In the genomic region with DNA sequence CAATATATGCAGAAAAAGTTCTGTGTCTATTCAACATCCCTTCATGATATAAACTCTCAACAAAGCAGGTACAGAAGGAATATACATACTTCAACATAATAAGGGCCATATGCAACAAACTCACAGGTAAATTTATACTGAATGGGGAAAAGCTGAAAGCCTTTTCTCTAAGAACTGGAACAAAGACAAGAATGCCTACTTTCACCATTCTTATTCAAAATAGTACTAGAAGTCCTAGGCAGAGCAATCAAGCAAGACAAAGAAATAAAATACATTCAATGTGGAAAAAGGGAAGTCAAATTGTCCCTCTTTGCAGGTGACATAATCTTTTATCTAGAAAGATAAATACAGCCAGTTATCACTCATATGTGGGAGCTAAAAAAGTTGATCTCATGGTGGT, we compare ENCODE assay signal across 22 cellular contexts.
"Had no signal": no experiment of that assay in that cellular context is flagged by ENCODE, and none has a peak within 500 bp of the region (broad histone marks: within the 10 kb centered on the region; RNA-seq: fewer than 3 reads in every experiment).

No MANE protein-coding gene starts in this region.

- H3K36me3 ChIP-seq: ovary, uterus had no signal

- H3K27ac ChIP-seq: left ventricle myocardium inferior, ovary, sigmoid colon, spleen, tibial nerve, uterus had no signal

- H3K9me3 ChIP-seq: ovary had no signal

- H3K4me1 Mint-ChIP-seq: mesothelial cell of epicardium; stimulated activated effector memory CD8-positive, alpha-beta T cell treated with anti-CD3 and anti-CD28 coated beads, Interleukin-12 subunit alpha, Interleukin-12 subunit beta, amount 100 ng/mL, for 72 hours had no signal

- H3K27me3 ChIP-seq: ovary, sigmoid colon, spleen, tibial nerve, uterus had no signal

- H3K4me3 ChIP-seq: left ventricle myocardium inferior, lung, ovary, sigmoid colon, spleen, tibial nerve, uterus had no signal

- H3K4me3 Mint-ChIP-seq: mesothelial cell of epicardium; naive thymus-derived CD4-positive, alpha-beta T cell; natural killer cell treated with Interleukin-12 subunit alpha and Interleukin-12 subunit beta and Interleukin-15 and Interleukin-18, amount 100 ng/mL, for 72 hours; stimulated activated effector memory CD8-positive, alpha-beta T cell treated with anti-CD3 and anti-CD28 coated beads, Interleukin-12 subunit alpha, Interleukin-12 subunit beta, amount 100 ng/mL, for 72 hours; stimulated activated naive CD8-positive, alpha-beta T cell treated with anti-CD3 and anti-CD28 coated beads, Interleukin-15, Interleukin-2, amounts not matched to agents 100 ng/mL and 50 ng/mL, for 24 hours; type B pancreatic cell had no signal

- H3K4me1 ChIP-seq: left ventricle myocardium inferior, sigmoid colon, spleen, tibial nerve, uterus had no signal

- H3K9me3 Mint-ChIP-seq: stimulated activated effector memory CD8-positive, alpha-beta T cell treated with anti-CD3 and anti-CD28 coated beads, Interleukin-12 subunit alpha, Interleukin-12 subunit beta, amount 100 ng/mL, for 72 hours had no signal

- H3K27ac Mint-ChIP-seq: mesothelial cell of epicardium; natural killer cell treated with Interleukin-12 subunit alpha and Interleukin-12 subunit beta and Interleukin-15 and Interleukin-18, amount 100 ng/mL, for 72 hours; progenitor cell of endocrine pancreas; stimulated activated effector memory CD8-positive, alpha-beta T cell treated with anti-CD3 and anti-CD28 coated beads, Interleukin-12 subunit alpha, Interleukin-12 subunit beta, amount 100 ng/mL, for 72 hours; stimulated activated naive CD8-positive, alpha-beta T cell treated with anti-CD3 and anti-CD28 coated beads, Interleukin-15, Interleukin-2, amounts not matched to agents 100 ng/mL and 50 ng/mL, for 24 hours; type B pancreatic cell had no signal

- DNase-seq: hypothalamus; islet precursor cell; left ventricle myocardium inferior; mesendoderm; naive thymus-derived CD4-positive, alpha-beta T cell; ovary; retina; right cardiac atrium; sigmoid colon; small intestine; spleen; stimulated activated CD4-positive, alpha-beta T cell treated with anti-CD3 and anti-CD28 coated beads, Interleukin-4, amount 100 ng/mL, for 24 hours; stimulated activated naive CD4-positive, alpha-beta T cell; uterus had no signal

- ATAC-seq: naive thymus-derived CD4-positive, alpha-beta T cell; natural killer cell treated with Interleukin-12 subunit alpha and Interleukin-12 subunit beta and Interleukin-15 and Interleukin-18, amount 100 ng/mL, for 72 hours; right cardiac atrium; stimulated activated effector memory CD8-positive, alpha-beta T cell treated with anti-CD3 and anti-CD28 coated beads, Interleukin-12 subunit alpha, Interleukin-12 subunit beta, amount 100 ng/mL, for 72 hours had no signal

- H3K27me3 Mint-ChIP-seq: naive thymus-derived CD4-positive, alpha-beta T cell; natural killer cell treated with Interleukin-12 subunit alpha and Interleukin-12 subunit beta and Interleukin-15 and Interleukin-18, amount 100 ng/mL, for 72 hours; progenitor cell of endocrine pancreas; stimulated activated naive CD8-positive, alpha-beta T cell treated with anti-CD3 and anti-CD28 coated beads, Interleukin-15, Interleukin-2, amounts not matched to agents 100 ng/mL and 50 ng/mL, for 24 hours; type B pancreatic cell had no signal
